ENCODE assay signal across 22 cellular contexts in genomic region chr9:72262063-72262462, GRCh38.
"Had no signal": no experiment of that assay in that cellular context is flagged by ENCODE, and none has a peak within 500 bp of the region (broad histone marks: within the 10 kb centered on the region; RNA-seq: fewer than 3 reads in every experiment).

No MANE protein-coding gene starts in this region.

- H3K36me3 ChIP-seq: right atrium auricular region, stomach, suprapubic skin, tibial nerve had no signal

- H3K4me2 ChIP-seq: hepatocyte had no signal

- H3K4me1 ChIP-seq: psoas muscle, right atrium auricular region, stomach, suprapubic skin, tibial nerve had no signal

- H3K4me3 ChIP-seq: hepatocyte, psoas muscle, right atrium auricular region, stomach, suprapubic skin, tibial nerve had no signal

- H3K79me2 ChIP-seq: hepatocyte had no signal

- DNase-seq: activated CD4-positive, alpha-beta T cell treated with anti-CD3 and anti-CD28 coated beads for 1 hour; activated CD4-positive, alpha-beta T cell treated with anti-CD3 and anti-CD28 coated beads, Interleukin-2, amount 50 U/mL, for 1 hour; activated gamma-delta T cell treated with Interleukin-2 at 50 U/mL for 16 hours; activated T-cell treated with anti-CD3 and anti-CD28 coated beads, Interleukin-2, amount 50 U/mL, for 1 hour; aorta; caudate nucleus; effector CD4-positive, alpha-beta T cell; foreskin melanocyte; immature natural killer cell; left ventricle myocardium superior; mammary epithelial cell; natural killer cell; psoas muscle; stimulated activated CD4-positive, alpha-beta T cell treated with anti-CD3 and anti-CD28 coated beads, Interleukin-1b, Interleukin-23, amount 100 ng/mL, for 48 hours; stomach had no signal

- H2AFZ ChIP-seq: hepatocyte had no signal

- H3K27ac ChIP-seq: hepatocyte, psoas muscle, right atrium auricular region, stomach, suprapubic skin, tibial nerve had no signal

- FAIRE-seq: TTC549, urothelium cell line had no signal

- ATAC-seq: left ventricle myocardium superior; natural killer cell; psoas muscle; stimulated activated effector memory CD8-positive, alpha-beta T cell treated with anti-CD3 and anti-CD28 coated beads, Interleukin-12 subunit alpha, Interleukin-12 subunit beta, amount 100 ng/mL, for 72 hours had no signal

- H3K27me3 ChIP-seq: hepatocyte, right atrium auricular region, tibial nerve had no signal

- H3K9me3 ChIP-seq: psoas muscle, right atrium auricular region, stomach, suprapubic skin, tibial nerve had no signal
